Comparison of ENCODE assay signal across 8 cellular contexts in genomic region chr16:87809150-87809902, GRCh38. TPM values are rescaled to one million over a fixed set of nuclear protein-coding genes. Genes with fewer than 3 reads are reported as not detected.
DNase-seq lines count a peak whose midpoint lies in the region; ATAC-seq and TF ChIP-seq lines count a peak whose summit lies in the region.

No MANE protein-coding gene starts in this region.

- no peak for TF ChIP-seq EP300 in upper lobe of left lung (IDR thresholded peaks at IDR 0.05)

- H3K4me1 ChIP-seq in BLaER1 (peaks cover 88% of the 10 kb centered on the region), upper lobe of left lung (peaks cover 9 to 16% (median 13%) of the 10 kb centered on the region in 4 donors), HAP-1 (peaks cover 7% of the 10 kb centered on the region)

- H3K4me3 ChIP-seq in BLaER1 (0 out of 2 replicates have a peak overlapping the region, but pooled peaks have one; percentile 18), upper lobe of left lung (no peak overlapping the region), HAP-1 (no peak overlapping the region)

- H3K27ac ChIP-seq in BLaER1, result peak overlapping the region; percentile 97
- no peak overlapping the region for H3K27ac ChIP-seq in upper lobe of left lung

- peak; percentile 65 for DNase-seq in RPMI7951 (ENCODE audit: low read depth)
- DNase-seq in upper lobe of left lung, result no peak
- DNase-seq in NCI-H526 (lab: John Stamatoyannopoulos, UW), result no peak
- no peak for DNase-seq in HAP-1 (ENCODE audit: low spot score in 2 of 2)
- DNase-seq in HEK293T (ENCODE audit: extremely low spot score), result no peak

- no peaks in the 10 kb centered on the region for H4K20me1 ChIP-seq in BLaER1

- POLR2A ChIA-PET in HEK293T (lab: Yijun Ruan, JAX), result no interaction called here

- peak; percentile 41 for ATAC-seq in GM18873 (IDR thresholded peaks at IDR 0.05; ENCODE audit: low FRiP score, unreplicated experiment)
- ATAC-seq in HG02981 (IDR thresholded peaks at IDR 0.05; ENCODE audit: unreplicated experiment), result peak; percentile 52
- ATAC-seq in upper lobe of left lung (ENCODE audit: low FRiP score in 2 of 2), result no peak

- H3K9me3 ChIP-seq in BLaER1 (no peaks in the 10 kb centered on the region), upper lobe of left lung (no peaks in the 10 kb centered on the region), HAP-1 (no peaks in the 10 kb centered on the region)

- peak overlapping the region; percentile 94 for H3K4me2 ChIP-seq in BLaER1

- H3K27me3 ChIP-seq in BLaER1, result no peaks in the 10 kb centered on the region
- no peaks in the 10 kb centered on the region for H3K27me3 ChIP-seq in upper lobe of left lung
- H3K27me3 ChIP-seq in HAP-1 (ENCODE audit: low read depth), result no peaks in the 10 kb centered on the region

- H3K36me3 ChIP-seq in BLaER1, result no peaks in the 10 kb centered on the region
- H3K36me3 ChIP-seq in upper lobe of left lung, result no peaks in the 10 kb centered on the region
- no peaks in the 10 kb centered on the region for H3K36me3 ChIP-seq in HAP-1 (replicated peaks)

- peak overlapping the region; percentile 74 for H3K9ac ChIP-seq in BLaER1

- in situ Hi-C loops in HAP-1 (cut with MboI; ENCODE audit: low sequenced_read_pairs), result no loop called here

- WGBS in upper lobe of left lung, 2 donors, result 63 to 69% methylated on average over 14 to 15 of the region's 15 CpGs

- CTCF ChIA-PET in HEK293T (lab: Yijun Ruan, JAX), result interaction anchor here (1.0 kb wide), 1 partner anchor 31 kb away, joined by 4 read pairs; no protein-coding TSS in a partner anchor

- no peak for TF ChIP-seq CTCF in upper lobe of left lung (IDR thresholded peaks at IDR 0.05)

- no peak for TF ChIP-seq POLR2A in upper lobe of left lung (IDR thresholded peaks at IDR 0.05)

TF ChIP-seq in HEK293T, 16 proteins besides CTCF, POLR2A, EP300 and RAD21:
- TF ChIP-seq SUZ12 (IDR thresholded peaks at IDR 0.05) (no peak), SP1 (IDR thresholded peaks at IDR 0.05) (no peak), ARNT (IDR thresholded peaks at IDR 0.05) (no peak), FOXK2 (IDR thresholded peaks at IDR 0.05) (no peak), LEF1 (IDR thresholded peaks at IDR 0.05; ENCODE audit: borderline replicate concordance) (no peak), CTBP1 (IDR thresholded peaks at IDR 0.05; ENCODE audit: borderline replicate concordance) (no peak), BHLHE40 (IDR thresholded peaks at IDR 0.05; ENCODE audit: borderline replicate concordance) (no peak), FOXA1 (IDR thresholded peaks at IDR 0.05) (no peak), ELF4 (IDR thresholded peaks at IDR 0.05) (no peak), TARDBP (IDR thresholded peaks at IDR 0.05) (no peak), PKNOX1 (IDR thresholded peaks at IDR 0.05) (no peak), HDGF (IDR thresholded peaks at IDR 0.05; ENCODE audit: borderline replicate concordance) (no peak), ZNF384 (IDR thresholded peaks at IDR 0.05) (no peak), L3MBTL2 (conservative IDR thresholded peaks at IDR 0.05) (no peak), NFRKB (IDR thresholded peaks at IDR 0.05) (no peak), FOXM1 (IDR thresholded peaks at IDR 0.05; ENCODE audit: borderline replicate concordance) (no peak)

RNA-seq across cellular contexts. Expression of gene KLHDC4, which starts 43.5 kb away (rescaled TPM):
- 15.4 and 16.0 TPM in 2 replicates for total RNA-seq in RPMI7951 (2014; rRNA removed; shearing (Covaris generic))
- 100 to 1,000 TPM in 2 of 6 donors, 10 to 100 TPM in 4; 30.7 to 248 (median 37.5) TPM for total RNA-seq in upper lobe of left lung

RNA-seq across cellular contexts. Expression of gene SLC7A5, which starts 60.0 kb away (rescaled TPM):
- 27.3 and 31.8 TPM in 2 replicates for total RNA-seq in RPMI7951 (2014; rRNA removed; shearing (Covaris generic))
- 10 to 100 TPM in 2 of 6 donors, 1 to 10 TPM in 4; 4.7 to 20.4 (median 8.5) TPM for total RNA-seq in upper lobe of left lung

Comparison
In these comparisons a context has a peak if more than half of its experiments do, and no peak if none do; other contexts are left out.
1. ATAC-seq: peak in GM18873 (single experiment) and HG02981 (single experiment); none in upper lobe of left lung (0 of 2).